In the genomic region with DNA sequence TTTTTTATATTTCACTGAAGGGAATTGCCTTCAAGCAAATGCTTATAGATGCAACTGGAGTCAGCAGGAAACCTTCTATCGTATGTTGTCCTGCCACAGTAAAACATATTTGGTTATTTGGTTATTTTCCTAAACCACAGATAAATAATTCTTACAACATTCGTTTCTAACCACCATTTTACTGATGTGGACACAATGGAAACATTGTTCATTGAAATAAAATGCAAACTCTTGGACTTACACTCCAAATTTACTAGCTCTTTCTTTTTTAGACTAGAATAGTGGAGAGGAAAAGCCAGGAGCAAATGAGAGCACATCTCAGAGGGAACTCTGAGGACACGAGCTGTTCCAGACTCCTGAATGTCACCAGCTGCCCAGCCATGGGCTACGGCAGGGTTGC, we compare ENCODE assay signal across 21 cellular contexts.
DNase-seq lines count a peak whose midpoint lies in the region; ATAC-seq and TF ChIP-seq lines count a peak whose summit lies in the region.
"Had no signal": no experiment of that assay in that cellular context is flagged by ENCODE, and none has a peak within 500 bp of the region (broad histone marks: within the 10 kb centered on the region; RNA-seq: fewer than 3 reads in every experiment).

No MANE protein-coding gene starts in this region.

- H3K27ac ChIP-seq in GM23248, result no peak overlapping the region
- no peak overlapping the region for H3K27ac ChIP-seq in fibroblast of lung (ENCODE audit: insufficient read depth, low read length)
- H3K27ac ChIP-seq: A549, C4-2B had no signal

- in situ Hi-C loops in GM23248 (cut with MboI), result no loop called here

- no peaks in the 10 kb centered on the region for H3F3A ChIP-seq in GM23248 (ENCODE audit: insufficient read depth)

- ATAC-seq in GM19328 (IDR thresholded peaks at IDR 0.05; ENCODE audit: unreplicated experiment), result no peak
- ATAC-seq: A549, HepG2, K562, SK-N-SH treated with all-trans-retinoic acid at 6 μM for 48 hours had no signal

- no peaks in the 10 kb centered on the region for H3K9me3 ChIP-seq in GM23248 (ENCODE audit: low read depth)
- no peaks in the 10 kb centered on the region for H3K9me3 ChIP-seq in fibroblast of lung (ENCODE audit: control insufficient read depth, insufficient read depth, low read depth, low read length)
- H3K9me3 ChIP-seq in BE2C, result no peaks in the 10 kb centered on the region
- H3K9me3 ChIP-seq: A549 had no signal

- TF ChIP-seq CTCF in fibroblast of lung (conservative IDR thresholded peaks at IDR 0.05 in 1 of 2, IDR thresholded peaks at IDR 0.05 in 1 of 2; ENCODE audit: low read depth in 1 of 2, low read length in 2 of 2), result no peak
- TF ChIP-seq CTCF in BE2C (IDR thresholded peaks at IDR 0.05; ENCODE audit: low read depth, low read length), result no peak

- H4K20me1 ChIP-seq in GM23248 (ENCODE audit: insufficient read depth), result no peaks in the 10 kb centered on the region
- H4K20me1 ChIP-seq in fibroblast of lung (ENCODE audit: control insufficient read depth, extremely low read depth, insufficient read depth, low read length), result no peaks in the 10 kb centered on the region

- H3K27me3 ChIP-seq in GM23248 (replicated peaks; ENCODE audit: insufficient read depth) (peaks cover 16% of the 10 kb centered on the region), fibroblast of lung (ENCODE audit: control insufficient read depth, insufficient read depth, low read length) (peaks cover 2% of the 10 kb centered on the region), BE2C (no peaks in the 10 kb centered on the region)

- H3K4me1 ChIP-seq in GM23248 (ENCODE audit: insufficient read depth) (peaks cover 15% of the 10 kb centered on the region), fibroblast of lung (ENCODE audit: control insufficient read depth, extremely low read depth, insufficient read depth, low read length) (no peaks in the 10 kb centered on the region), BE2C (no peaks in the 10 kb centered on the region)
- H3K4me1 ChIP-seq: A549 had no signal

- no peaks in the 10 kb centered on the region for H3K36me3 ChIP-seq in GM23248 (ENCODE audit: low read depth)
- H3K36me3 ChIP-seq in fibroblast of lung (ENCODE audit: control insufficient read depth, insufficient read depth, low read length), result no peaks in the 10 kb centered on the region
- H3K36me3 ChIP-seq in BE2C, result no peaks in the 10 kb centered on the region

- H3K9me2 ChIP-seq in GM23248 (ENCODE audit: insufficient read depth), result no peaks in the 10 kb centered on the region

- no peak overlapping the region for H3K4me3 ChIP-seq in GM23248
- H3K4me3 ChIP-seq in fibroblast of lung (replicated peaks in 1 of 4; ENCODE audit: control extremely low read depth in 1 of 4, insufficient read depth in 1 of 4, low read depth in 3 of 4, low read length in 4 of 4), result no peak overlapping the region
- H3K4me3 ChIP-seq in BE2C (ENCODE audit: low read depth, low read length), result no peak overlapping the region
- H3K4me3 ChIP-seq: A549, K562 had no signal

- H3K4me2 ChIP-seq in GM23248 (ENCODE audit: unreplicated experiment) (no peak overlapping the region), fibroblast of lung (ENCODE audit: extremely low read depth, insufficient read depth, low read length) (no peak overlapping the region)
- H3K4me2 ChIP-seq: A549 had no signal

- no peak overlapping the region for H2AFZ ChIP-seq in GM23248
- H2AFZ ChIP-seq in fibroblast of lung (ENCODE audit: low read length), result no peak overlapping the region

- DNase-seq in GM23248, result peak; percentile 12
- DNase-seq in NCI-H526 treated with DMSO at 0.1 percent for 48 hours (lab: John Stamatoyannopoulos, UW), result peak; percentile 91
- DNase-seq in fibroblast of lung (ENCODE audit: low read depth in 2 of 2), result peak; percentile 26 to 39
- DNase-seq in BE2C, result no peak
- no peak for DNase-seq in NCI-H1417 (lab: John Stamatoyannopoulos, UW)
- DNase-seq in DMS79 treated with DMSO at 0.1 percent for 48 hours (lab: John Stamatoyannopoulos, UW), result no peak
- DNase-seq: DMS153, H9, Kasumi-1, NCI-H187, NCI-H2081 treated with DMSO at 0.1 percent for 48 hours, NCI-H2171, NCI-H226, NCI-H510A, NCI-H748 treated with DMSO at 0.1 percent for 48 hours had no signal

- H3K79me2 ChIP-seq in GM23248 (ENCODE audit: insufficient read depth), result no peaks in the 10 kb centered on the region
- H3K79me2 ChIP-seq in fibroblast of lung (ENCODE audit: control insufficient read depth, insufficient read depth, low read length), result no peaks in the 10 kb centered on the region

- WGBS in GM23248 (ENCODE audit: low coverage in 1 of 2, low lambda C conversion rate in 2 of 2, missing lambda C conversion rate in 2 of 2), 2 experiments, result 81 to 85% methylated on average over 4 of the region's 4 CpGs

- no peak overlapping the region for H3K9ac ChIP-seq in GM23248
- no peak overlapping the region for H3K9ac ChIP-seq in fibroblast of lung (ENCODE audit: insufficient read depth, low read length)

Comparison
In these comparisons a context has a peak if more than half of its experiments do, and no peak if none do; other contexts are left out.
1. DNase-seq: peak in GM23248 (single experiment), NCI-H526 treated with DMSO at 0.1 percent for 48 hours (single experiment) and fibroblast of lung (2 of 2); none in BE2C (single experiment), NCI-H1417 (0 of 3) and DMS79 treated with DMSO at 0.1 percent for 48 hours (single experiment).